In the genomic region with DNA sequence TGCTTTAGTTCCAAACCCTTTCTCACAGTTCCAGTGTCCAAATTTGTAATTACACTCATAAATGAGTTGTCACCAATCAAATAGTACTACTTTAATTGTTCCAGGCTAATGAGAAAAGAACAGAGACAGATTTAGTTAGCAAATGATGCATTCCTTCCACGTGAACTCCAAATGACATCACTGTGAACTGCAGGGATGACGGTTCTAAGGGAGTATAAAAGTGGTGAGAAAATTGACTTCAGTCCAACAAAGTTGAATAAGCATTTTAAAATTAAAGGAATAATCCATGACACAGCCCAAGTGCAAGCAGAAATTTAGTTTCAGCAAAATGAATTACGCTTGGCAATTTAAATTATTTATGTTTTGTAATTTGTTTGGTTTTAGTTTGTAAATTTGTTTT, we compare ENCODE assay signal across 14 cellular contexts.
"Had no signal": no experiment of that assay in that cellular context is flagged by ENCODE, and none has a peak within 500 bp of the region (broad histone marks: within the 10 kb centered on the region; RNA-seq: fewer than 3 reads in every experiment).

No MANE protein-coding gene starts in this region.

- H3K27me3 Mint-ChIP-seq: activated CD4-positive, alpha-beta T cell treated with anti-CD3 and anti-CD28 coated beads, Interleukin-2, amount 10 ng/mL, durations not matched to agents 24 days and 14 days; activated T-helper 17 cell treated with anti-CD3 and anti-CD28 coated beads, Interleukin-2, amount 50 U/mL, for 72 hours; stimulated activated naive CD8-positive, alpha-beta T cell treated with anti-CD3 and anti-CD28 coated beads, Interleukin-15, amount 100 ng/mL, for 72 hours; T-cell had no signal

- H3K9me3 ChIP-seq: lower lobe of right lung, thoracic aorta had no signal

- H3K36me3 Mint-ChIP-seq: T-cell, WTC11 had no signal

- H3K36me3 ChIP-seq: lower lobe of right lung, thoracic aorta had no signal

- H3K27ac Mint-ChIP-seq: activated CD4-positive, alpha-beta T cell treated with anti-CD3 and anti-CD28 coated beads, Interleukin-2, amount 10 ng/mL, durations not matched to agents 24 days and 14 days; activated naive CD4-positive, alpha-beta T cell treated with anti-CD3 and anti-CD28 coated beads for 36 hours; activated T-helper 17 cell treated with anti-CD3 and anti-CD28 coated beads, Interleukin-2, amount 50 U/mL, for 72 hours; stimulated activated naive CD8-positive, alpha-beta T cell treated with anti-CD3 and anti-CD28 coated beads, Interleukin-15, amount 100 ng/mL, for 72 hours; T-cell; WTC11 had no signal

- H3K4me3 Mint-ChIP-seq: activated CD4-positive, alpha-beta T cell treated with anti-CD3 and anti-CD28 coated beads, Interleukin-2, amount 10 ng/mL, durations not matched to agents 24 days and 14 days; activated naive CD4-positive, alpha-beta T cell treated with anti-CD3 and anti-CD28 coated beads for 36 hours; activated T-helper 17 cell treated with anti-CD3 and anti-CD28 coated beads, Interleukin-2, amount 50 U/mL, for 72 hours; stimulated activated naive CD8-positive, alpha-beta T cell treated with anti-CD3 and anti-CD28 coated beads, Interleukin-15, amount 100 ng/mL, for 72 hours; T-cell; WTC11 had no signal

- H3K4me3 ChIP-seq: lower lobe of right lung, thoracic aorta had no signal

- DNase-seq: activated CD4-positive, alpha-beta T cell treated with anti-CD3 and anti-CD28 coated beads, Interleukin-2, amount 10 ng/mL, durations not matched to agents 24 days and 14 days; activated naive CD4-positive, alpha-beta T cell treated with anti-CD3 and anti-CD28 coated beads for 36 hours; hypothalamus; left cardiac atrium; lower lobe of right lung; midbrain; stimulated activated CD4-positive, alpha-beta T cell treated with anti-CD3 and anti-CD28 coated beads, Interleukin-15, amount 100 ng/mL, for 24 hours; stimulated activated CD4-positive, alpha-beta T cell treated with anti-CD3 and anti-CD28 coated beads, Interleukin-4, amount 100 ng/mL, for 4 hours; stimulated activated naive CD8-positive, alpha-beta T cell treated with anti-CD3 and anti-CD28 coated beads, Interleukin-15, amount 100 ng/mL, for 72 hours; T-cell had no signal

- H3K4me1 Mint-ChIP-seq: activated CD4-positive, alpha-beta T cell treated with anti-CD3 and anti-CD28 coated beads, Interleukin-2, amount 10 ng/mL, durations not matched to agents 24 days and 14 days; activated T-helper 17 cell treated with anti-CD3 and anti-CD28 coated beads, Interleukin-2, amount 50 U/mL, for 72 hours; stimulated activated naive CD8-positive, alpha-beta T cell treated with anti-CD3 and anti-CD28 coated beads, Interleukin-15, amount 100 ng/mL, for 72 hours; T-cell; WTC11 had no signal

- H3K4me1 ChIP-seq: lower lobe of right lung, parathyroid adenoma had no signal

- ATAC-seq: activated T-helper 17 cell treated with anti-CD3 and anti-CD28 coated beads, Interleukin-2, amount 50 U/mL, for 72 hours; left cardiac atrium; lower lobe of right lung; stimulated activated naive CD8-positive, alpha-beta T cell treated with anti-CD3 and anti-CD28 coated beads, Interleukin-15, amount 100 ng/mL, for 72 hours; T-cell; WTC11 had no signal

- H3K27ac ChIP-seq: lower lobe of right lung, parathyroid adenoma, thoracic aorta had no signal

- H3K9me3 Mint-ChIP-seq: activated CD4-positive, alpha-beta T cell treated with anti-CD3 and anti-CD28 coated beads, Interleukin-2, amount 10 ng/mL, durations not matched to agents 24 days and 14 days; T-cell; WTC11 had no signal
